In genomic region chr11:75784085-75784478, GRCh38 we compare ENCODE assay signal across 1 cellular context.
A peak's percentile ranks its signal among the peaks of the same experiment; 100 is the strongest.
TF ChIP-seq lines count a peak whose summit lies in the region.

No MANE protein-coding gene starts in this region.

TF ChIP-seq in HepG2, 621 proteins besides CTCF, POLR2A, EP300 and RAD21 (continued from another document and continues in another):
- TF ChIP-seq BRF2 (CRISPR knock-in tag; IDR thresholded peaks at IDR 0.05) (no peak), RNF219 (CRISPR knock-in tag; IDR thresholded peaks at IDR 0.05) (no peak), RFX1 (IDR thresholded peaks at IDR 0.05) (no peak), KLF12 (CRISPR knock-in tag; IDR thresholded peaks at IDR 0.05; ENCODE audit: borderline replicate concordance) (no peak), CBX2 (IDR thresholded peaks at IDR 0.05; ENCODE audit: low read depth, low read length) (no peak), CBX2 (CRISPR knock-in tag; IDR thresholded peaks at IDR 0.05; ENCODE audit: low read depth) (no peak), ZNF275 (CRISPR knock-in tag; IDR thresholded peaks at IDR 0.05; ENCODE audit: borderline replicate concordance) (peak; percentile 19; the same call in 1 of the 2 replicates), GZF1 (CRISPR knock-in tag; IDR thresholded peaks at IDR 0.05) (0 out of 2 replicates have a peak, but pooled peaks have one; percentile 9), ZKSCAN8 (CRISPR knock-in tag; IDR thresholded peaks at IDR 0.05; ENCODE audit: borderline replicate concordance) (no peak), ELF1 (CRISPR knock-in tag; IDR thresholded peaks at IDR 0.05) (no peak), HCFC1 (IDR thresholded peaks at IDR 0.05; ENCODE audit: low read depth, low read length) (no peak), ZNF142 (CRISPR knock-in tag; IDR thresholded peaks at IDR 0.05) (no peak), RARA (CRISPR knock-in tag; IDR thresholded peaks at IDR 0.05) (peak; percentile 87), SOX5 (CRISPR knock-in tag; IDR thresholded peaks at IDR 0.05; ENCODE audit: borderline replicate concordance) (peak; percentile 74; the same call in 1 of the 2 replicates), SMARCE1 (IDR thresholded peaks at IDR 0.05; ENCODE audit: borderline replicate concordance) (no peak), IRF9 (CRISPR knock-in tag; IDR thresholded peaks at IDR 0.05; ENCODE audit: borderline replicate concordance) (no peak), WIZ (CRISPR knock-in tag; IDR thresholded peaks at IDR 0.05) (no peak), SSRP1 (CRISPR knock-in tag; IDR thresholded peaks at IDR 0.05) (no peak), SNRNP70 (IDR thresholded peaks at IDR 0.05; ENCODE audit: low read depth, low read length) (no peak), DDIT3 (CRISPR knock-in tag; IDR thresholded peaks at IDR 0.05) (no peak), SPEN (CRISPR knock-in tag; IDR thresholded peaks at IDR 0.05; ENCODE audit: low read depth) (peak; percentile 35; the same call in 1 of the 2 replicates), ZNF580 (CRISPR knock-in tag; IDR thresholded peaks at IDR 0.05; ENCODE audit: borderline replicate concordance, low read depth) (no peak), FOXA1 (IDR thresholded peaks at IDR 0.05) (0 out of 2 replicates have a peak, but pooled peaks have one; percentile 23), FOXA1 (CRISPR knock-in tag; IDR thresholded peaks at IDR 0.05) (peak; percentile 84), FIP1L1 (IDR thresholded peaks at IDR 0.05; ENCODE audit: borderline replicate concordance, insufficient read depth, low read depth, low read length) (no peak), ZBTB4 (CRISPR knock-in tag; IDR thresholded peaks at IDR 0.05; ENCODE audit: borderline replicate concordance) (0 out of 2 replicates have a peak, but pooled peaks have one; percentile 44), ZNF709 (CRISPR knock-in tag; IDR thresholded peaks at IDR 0.05) (no peak), ZNF704 (CRISPR knock-in tag; IDR thresholded peaks at IDR 0.05; ENCODE audit: borderline replicate concordance) (no peak), ZNF354B (CRISPR knock-in tag; IDR thresholded peaks at IDR 0.05) (no peak), PHF5A (CRISPR knock-in tag; IDR thresholded peaks at IDR 0.05; ENCODE audit: low read depth, unreplicated experiment) (no peak), ATF6 (CRISPR knock-in tag; conservative IDR thresholded peaks at IDR 0.05) (no peak), ZNF205 (CRISPR knock-in tag; IDR thresholded peaks at IDR 0.05) (no peak), ZNF382 (CRISPR knock-in tag; IDR thresholded peaks at IDR 0.05; ENCODE audit: borderline replicate concordance) (no peak), SRSF1 (optimal IDR thresholded peaks at IDR 0.05; ENCODE audit: low read depth, low read length) (no peak), ZNF605 (CRISPR knock-in tag; IDR thresholded peaks at IDR 0.05) (no peak), MXI1 (IDR thresholded peaks at IDR 0.05; ENCODE audit: borderline replicate concordance, low read depth, low read length) (no peak), CC2D1A (CRISPR knock-in tag; IDR thresholded peaks at IDR 0.05) (no peak), ZNF775 (CRISPR knock-in tag; IDR thresholded peaks at IDR 0.05; ENCODE audit: borderline replicate concordance) (no peak), PHB2 (IDR thresholded peaks at IDR 0.05; ENCODE audit: partially characterized antibody) (no peak), NFE2L1 (CRISPR knock-in tag; IDR thresholded peaks at IDR 0.05; ENCODE audit: borderline replicate concordance) (no peak), ZNF546 (CRISPR knock-in tag; conservative IDR thresholded peaks at IDR 0.05) (no peak), ZNF660 (CRISPR knock-in tag; IDR thresholded peaks at IDR 0.05; ENCODE audit: borderline replicate concordance, low read depth) (no peak)
